Comparison of ENCODE assay signal across 8 cellular contexts in genomic region chr3:179929091-179929529, GRCh38.
A peak's percentile ranks its signal among the peaks of the same experiment; 100 is the strongest.
DNase-seq lines count a peak whose midpoint lies in the region; ATAC-seq, FAIRE-seq and TF ChIP-seq lines count a peak whose summit lies in the region.

No MANE protein-coding gene starts in this region.

- FAIRE-seq in frontal cortex (lab: Jason Lieb, UNC): peak; percentile 86

- H3K27me3 Mint-ChIP-seq in activated T-cell treated with anti-CD3 and anti-CD28 coated beads, Interleukin-2, amount 50 U/mL, for 4 hours (ENCODE audit: low read depth): peaks cover 12% of the 10 kb centered on the region

- WGBS in psoas muscle, 3 donors: 8 to 13% (median 9%) methylated on average over 1 of the region's 1 CpG

- intact Hi-C loops in psoas muscle (cut with DNase I): loop anchor here in 1 of 2 donors (2.0 kb wide), 1 partner anchor 666 kb away; no protein-coding TSS in a partner anchor

- ATAC-seq in GM18868 (IDR thresholded peaks at IDR 0.05; ENCODE audit: unreplicated experiment): peak; percentile 67
- ATAC-seq in activated T-cell treated with anti-CD3 and anti-CD28 coated beads, Interleukin-2, amount 50 U/mL, for 4 hours: no peak
- ATAC-seq in psoas muscle: no peak
- no peak for ATAC-seq in HG03045 (IDR thresholded peaks at IDR 0.05; ENCODE audit: unreplicated experiment)

- DNase-seq in BE2C (peak; percentile 63), HS-5 (ENCODE audit: low read depth) (peak; percentile 22), NOMO-1 (lab: John Stamatoyannopoulos, UW; ENCODE audit: unreplicated experiment in 2 of 2) (peak; percentile 60 to 67), frontal cortex (ENCODE audit: low spot score in 2 of 2) (peak in 1 of 2 donors; percentile 14), psoas muscle (peak; percentile 16 to 52)
- peak; percentile 5 for DNase-seq in activated T-cell treated with anti-CD3 and anti-CD28 coated beads, Interleukin-2, amount 50 U/mL, for 4 hours

- H3K4me3 ChIP-seq in BE2C (ENCODE audit: low read depth, low read length): no peak overlapping the region
- H3K4me3 ChIP-seq in psoas muscle: no peak overlapping the region

- H3K36me3 ChIP-seq in BE2C (no peaks in the 10 kb centered on the region), psoas muscle (ENCODE audit: insufficient read depth in 1 of 2, low read depth in 1 of 2) (no peaks in the 10 kb centered on the region)

- H3K9me3 ChIP-seq in BE2C (no peaks in the 10 kb centered on the region), psoas muscle (no peaks in the 10 kb centered on the region)

- H3K4me1 Mint-ChIP-seq in activated T-cell treated with anti-CD3 and anti-CD28 coated beads, Interleukin-2, amount 50 U/mL, for 4 hours (ENCODE audit: low read depth): no peaks in the 10 kb centered on the region

- H3K4me1 ChIP-seq in BE2C: peaks cover 8% of the 10 kb centered on the region
- no peaks in the 10 kb centered on the region for H3K4me1 ChIP-seq in psoas muscle

- H3K36me3 Mint-ChIP-seq in activated T-cell treated with anti-CD3 and anti-CD28 coated beads, Interleukin-2, amount 50 U/mL, for 4 hours (ENCODE audit: insufficient read depth): no peaks in the 10 kb centered on the region

- no peak overlapping the region for H3K27ac ChIP-seq in psoas muscle

- no peaks in the 10 kb centered on the region for H3K9me3 Mint-ChIP-seq in activated T-cell treated with anti-CD3 and anti-CD28 coated beads, Interleukin-2, amount 50 U/mL, for 4 hours

- H3K27me3 ChIP-seq in BE2C: no peaks in the 10 kb centered on the region
- peaks cover 0 to 3% (median 0%) of the 10 kb centered on the region in 3 donors for H3K27me3 ChIP-seq in psoas muscle (ENCODE audit: insufficient read depth in 3 of 3, low read length in 2 of 3)

- H3K4me3 Mint-ChIP-seq in activated T-cell treated with anti-CD3 and anti-CD28 coated beads, Interleukin-2, amount 50 U/mL, for 4 hours: no peak overlapping the region

- TF ChIP-seq CTCF in BE2C (IDR thresholded peaks at IDR 0.05; ENCODE audit: low read depth, low read length): peak; percentile 91
- peak; percentile 68 for TF ChIP-seq CTCF in psoas muscle (IDR thresholded peaks at IDR 0.05)
